In genomic region chr2:43220229-43220981, GRCh38 we compare ENCODE assay signal across 8 cellular contexts. TPM values are rescaled to one million over a fixed set of nuclear protein-coding genes. Genes with fewer than 3 reads are reported as not detected.
DNase-seq lines count a peak whose midpoint lies in the region; ATAC-seq and TF ChIP-seq lines count a peak whose summit lies in the region.

No MANE protein-coding gene starts in this region.

- ATAC-seq in GM21381 (IDR thresholded peaks at IDR 0.05; ENCODE audit: unreplicated experiment) = no peak

- H3K4me3 ChIP-seq in GM12864 (ENCODE audit: low read depth, low read length) = peak overlapping the region; percentile 55
- peak overlapping the region; percentile 65 for H3K4me3 ChIP-seq in SJCRH30
- peak overlapping the region; percentile 49 for H3K4me3 ChIP-seq in endocrine pancreas (ENCODE audit: control insufficient read depth, insufficient read depth, low read length)
- peak overlapping the region; percentile 99 to 100 for H3K4me3 ChIP-seq in neutrophil (ENCODE audit: low read depth in 1 of 2, low read length in 1 of 2)

- H3K36me3 ChIP-seq in SJCRH30 (peaks cover 12% of the 10 kb centered on the region), endocrine pancreas (ENCODE audit: control insufficient read depth, insufficient read depth, low read length) (no peaks in the 10 kb centered on the region), neutrophil (peaks cover 38% of the 10 kb centered on the region)

- H3K9ac ChIP-seq in endocrine pancreas (ENCODE audit: control insufficient read depth, insufficient read depth, low read length) = peak overlapping the region; percentile 62

- H3K27ac ChIP-seq in SJCRH30 (peak overlapping the region; percentile 73), neutrophil (peak overlapping the region; percentile 97)

- no peaks in the 10 kb centered on the region for H3K27me3 ChIP-seq in SJCRH30
- no peaks in the 10 kb centered on the region for H3K27me3 ChIP-seq in endocrine pancreas (ENCODE audit: control insufficient read depth, insufficient read depth, low read length)
- no peaks in the 10 kb centered on the region for H3K27me3 ChIP-seq in neutrophil

- TF ChIP-seq CTCF in GM12864 (IDR thresholded peaks at IDR 0.05; ENCODE audit: low read depth, low read length, missing control alignments) = no peak
- no peak for TF ChIP-seq CTCF in neutrophil (IDR thresholded peaks at IDR 0.05)

- DNase-seq in GM12864 (ENCODE audit: low read depth) (no peak), SJCRH30 (no peak), NCI-H128 (lab: John Stamatoyannopoulos, UW; ENCODE audit: unreplicated experiment) (no peak), GOT3 (lab: John Stamatoyannopoulos, UW) (no peak), DMS114 treated with DMSO at 0.1 percent for 48 hours (lab: John Stamatoyannopoulos, UW; ENCODE audit: unreplicated experiment) (no peak)

- H3K9me3 ChIP-seq in SJCRH30 (replicated peaks) (no peaks in the 10 kb centered on the region), endocrine pancreas (ENCODE audit: control insufficient read depth, low read length) (no peaks in the 10 kb centered on the region), neutrophil (peaks cover 5% of the 10 kb centered on the region)

- H3K4me1 ChIP-seq in SJCRH30 (peaks cover 32% of the 10 kb centered on the region), endocrine pancreas (ENCODE audit: control insufficient read depth, insufficient read depth, low read length) (peaks cover 16% of the 10 kb centered on the region), neutrophil (ENCODE audit: control insufficient read depth in 1 of 2, insufficient read depth in 1 of 2, low read depth in 1 of 2, low read length in 1 of 2) (peaks cover 65 to 76% of the 10 kb centered on the region in 2 experiments)

RNA-seq across cellular contexts. Expression of gene ZFP36L2, which starts 6.0 kb away (rescaled TPM):
- total RNA-seq in SJCRH30 (2014; rRNA removed; shearing (Covaris generic)) = 5.1 and 5.6 TPM in 2 replicates

Comparison
In these comparisons a context has a peak if more than half of its experiments do, and no peak if none do; other contexts are left out.
1. H3K4me3 ChIP-seq: peak in every context shown above with its lines; median percentile 100 in neutrophil; 65 in SJCRH30; 55 in GM12864; 49 in endocrine pancreas.